ENCODE assay signal across 1 cellular context in genomic region chr18:45926691-45927090, GRCh38.
TF ChIP-seq lines count a peak whose summit lies in the region.

No MANE protein-coding gene starts in this region.

TF ChIP-seq in IMR-90, 13 proteins besides CTCF, POLR2A, EP300 and RAD21:
- TF ChIP-seq MAFK (IDR thresholded peaks at IDR 0.05; ENCODE audit: low read depth, low read length) (no peak), ELK1 (IDR thresholded peaks at IDR 0.05; ENCODE audit: borderline replicate concordance, low read depth, low read length) (no peak), RFX5 (IDR thresholded peaks at IDR 0.05; ENCODE audit: low read depth, low read length) (no peak), MXI1 (IDR thresholded peaks at IDR 0.05; ENCODE audit: borderline replicate concordance, low read depth, low read length) (no peak), CHD1 (IDR thresholded peaks at IDR 0.05; ENCODE audit: low read depth, low read length) (no peak), NFE2L2 (IDR thresholded peaks at IDR 0.05; ENCODE audit: low read depth, low read length) (no peak), BHLHE40 (IDR thresholded peaks at IDR 0.05; ENCODE audit: low read depth, low read length) (no peak), FOS (IDR thresholded peaks at IDR 0.05; ENCODE audit: low read depth, low read length) (no peak), SMC3 (IDR thresholded peaks at IDR 0.05; ENCODE audit: low read depth, low read length) (no peak)
- TF ChIP-seq, protein P1, sequence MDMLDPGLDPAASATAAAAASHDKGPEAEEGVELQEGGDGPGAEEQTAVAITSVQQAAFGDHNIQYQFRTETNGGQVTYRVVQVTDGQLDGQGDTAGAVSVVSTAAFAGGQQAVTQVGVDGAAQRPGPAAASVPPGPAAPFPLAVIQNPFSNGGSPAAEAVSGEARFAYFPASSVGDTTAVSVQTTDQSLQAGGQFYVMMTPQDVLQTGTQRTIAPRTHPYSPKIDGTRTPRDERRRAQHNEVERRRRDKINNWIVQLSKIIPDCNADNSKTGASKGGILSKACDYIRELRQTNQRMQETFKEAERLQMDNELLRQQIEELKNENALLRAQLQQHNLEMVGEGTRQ (IDR thresholded peaks at IDR 0.05; ENCODE audit: low read depth, low read length): no peak
